1 cellular context compared by ENCODE assay signal in genomic region chr11:62025429-62026105, GRCh38.
A peak's percentile ranks its signal among the peaks of the same experiment; 100 is the strongest.
TF ChIP-seq lines count a peak whose summit lies in the region.

No MANE protein-coding gene starts in this region.

TF ChIP-seq in HepG2, 621 proteins besides CTCF, POLR2A, EP300 and RAD21 (continued from another document and continues in another):
- no peak for TF ChIP-seq ZXDC (CRISPR knock-in tag; IDR thresholded peaks at IDR 0.05)
- TF ChIP-seq ZNF367 (CRISPR knock-in tag; IDR thresholded peaks at IDR 0.05; ENCODE audit: borderline replicate concordance) = no peak
- TF ChIP-seq KDM5A (IDR thresholded peaks at IDR 0.05; ENCODE audit: borderline replicate concordance, low read length) = no peak
- no peak for TF ChIP-seq PLRG1 (conservative IDR thresholded peaks at IDR 0.05)
- no peak for TF ChIP-seq CENPT (CRISPR knock-in tag; IDR thresholded peaks at IDR 0.05; ENCODE audit: low read depth)
- TF ChIP-seq HOXD1 (CRISPR knock-in tag; IDR thresholded peaks at IDR 0.05) = no peak
- no peak for TF ChIP-seq KLF11 (CRISPR knock-in tag; IDR thresholded peaks at IDR 0.05)
- 0 out of 2 replicates have a peak, but pooled peaks have one; percentile 85 for TF ChIP-seq ZNF614 (CRISPR knock-in tag; IDR thresholded peaks at IDR 0.05; ENCODE audit: borderline replicate concordance)
- no peak for TF ChIP-seq ZBTB42 (CRISPR knock-in tag; IDR thresholded peaks at IDR 0.05)
- TF ChIP-seq, protein P1, sequence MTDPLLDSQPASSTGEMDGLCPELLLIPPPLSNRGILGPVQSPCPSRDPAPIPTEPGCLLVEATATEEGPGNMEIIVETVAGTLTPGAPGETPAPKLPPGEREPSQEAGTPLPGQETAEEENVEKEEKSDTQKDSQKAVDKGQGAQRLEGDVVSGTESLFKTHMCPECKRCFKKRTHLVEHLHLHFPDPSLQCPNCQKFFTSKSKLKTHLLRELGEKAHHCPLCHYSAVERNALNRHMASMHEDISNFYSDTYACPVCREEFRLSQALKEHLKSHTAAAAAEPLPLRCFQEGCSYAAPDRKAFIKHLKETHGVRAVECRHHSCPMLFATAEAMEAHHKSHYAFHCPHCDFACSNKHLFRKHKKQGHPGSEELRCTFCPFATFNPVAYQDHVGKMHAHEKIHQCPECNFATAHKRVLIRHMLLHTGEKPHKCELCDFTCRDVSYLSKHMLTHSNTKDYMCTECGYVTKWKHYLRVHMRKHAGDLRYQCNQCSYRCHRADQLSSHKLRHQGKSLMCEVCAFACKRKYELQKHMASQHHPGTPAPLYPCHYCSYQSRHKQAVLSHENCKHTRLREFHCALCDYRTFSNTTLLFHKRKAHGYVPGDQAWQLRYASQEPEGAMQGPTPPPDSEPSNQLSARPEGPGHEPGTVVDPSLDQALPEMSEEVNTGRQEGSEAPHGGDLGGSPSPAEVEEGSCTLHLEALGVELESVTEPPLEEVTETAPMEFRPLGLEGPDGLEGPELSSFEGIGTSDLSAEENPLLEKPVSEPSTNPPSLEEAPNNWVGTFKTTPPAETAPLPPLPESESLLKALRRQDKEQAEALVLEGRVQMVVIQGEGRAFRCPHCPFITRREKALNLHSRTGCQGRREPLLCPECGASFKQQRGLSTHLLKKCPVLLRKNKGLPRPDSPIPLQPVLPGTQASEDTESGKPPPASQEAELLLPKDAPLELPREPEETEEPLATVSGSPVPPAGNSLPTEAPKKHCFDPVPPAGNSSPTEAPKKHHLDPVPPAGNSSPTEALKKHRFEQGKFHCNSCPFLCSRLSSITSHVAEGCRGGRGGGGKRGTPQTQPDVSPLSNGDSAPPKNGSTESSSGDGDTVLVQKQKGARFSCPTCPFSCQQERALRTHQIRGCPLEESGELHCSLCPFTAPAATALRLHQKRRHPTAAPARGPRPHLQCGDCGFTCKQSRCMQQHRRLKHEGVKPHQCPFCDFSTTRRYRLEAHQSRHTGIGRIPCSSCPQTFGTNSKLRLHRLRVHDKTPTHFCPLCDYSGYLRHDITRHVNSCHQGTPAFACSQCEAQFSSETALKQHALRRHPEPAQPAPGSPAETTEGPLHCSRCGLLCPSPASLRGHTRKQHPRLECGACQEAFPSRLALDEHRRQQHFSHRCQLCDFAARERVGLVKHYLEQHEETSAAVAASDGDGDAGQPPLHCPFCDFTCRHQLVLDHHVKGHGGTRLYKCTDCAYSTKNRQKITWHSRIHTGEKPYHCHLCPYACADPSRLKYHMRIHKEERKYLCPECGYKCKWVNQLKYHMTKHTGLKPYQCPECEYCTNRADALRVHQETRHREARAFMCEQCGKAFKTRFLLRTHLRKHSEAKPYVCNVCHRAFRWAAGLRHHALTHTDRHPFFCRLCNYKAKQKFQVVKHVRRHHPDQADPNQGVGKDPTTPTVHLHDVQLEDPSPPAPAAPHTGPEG (CRISPR knock-in tag; IDR thresholded peaks at IDR 0.05) = no peak
- TF ChIP-seq RFX3 (CRISPR knock-in tag; IDR thresholded peaks at IDR 0.05) = no peak
- no peak for TF ChIP-seq AHR (CRISPR knock-in tag; IDR thresholded peaks at IDR 0.05)
- TF ChIP-seq, protein P2, sequence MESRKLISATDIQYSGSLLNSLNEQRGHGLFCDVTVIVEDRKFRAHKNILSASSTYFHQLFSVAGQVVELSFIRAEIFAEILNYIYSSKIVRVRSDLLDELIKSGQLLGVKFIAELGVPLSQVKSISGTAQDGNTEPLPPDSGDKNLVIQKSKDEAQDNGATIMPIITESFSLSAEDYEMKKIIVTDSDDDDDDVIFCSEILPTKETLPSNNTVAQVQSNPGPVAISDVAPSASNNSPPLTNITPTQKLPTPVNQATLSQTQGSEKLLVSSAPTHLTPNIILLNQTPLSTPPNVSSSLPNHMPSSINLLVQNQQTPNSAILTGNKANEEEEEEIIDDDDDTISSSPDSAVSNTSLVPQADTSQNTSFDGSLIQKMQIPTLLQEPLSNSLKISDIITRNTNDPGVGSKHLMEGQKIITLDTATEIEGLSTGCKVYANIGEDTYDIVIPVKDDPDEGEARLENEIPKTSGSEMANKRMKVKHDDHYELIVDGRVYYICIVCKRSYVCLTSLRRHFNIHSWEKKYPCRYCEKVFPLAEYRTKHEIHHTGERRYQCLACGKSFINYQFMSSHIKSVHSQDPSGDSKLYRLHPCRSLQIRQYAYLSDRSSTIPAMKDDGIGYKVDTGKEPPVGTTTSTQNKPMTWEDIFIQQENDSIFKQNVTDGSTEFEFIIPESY (CRISPR knock-in tag; IDR thresholded peaks at IDR 0.05) = peak; percentile 39; the same call in 1 of the 2 replicates
- TF ChIP-seq, protein P3, sequence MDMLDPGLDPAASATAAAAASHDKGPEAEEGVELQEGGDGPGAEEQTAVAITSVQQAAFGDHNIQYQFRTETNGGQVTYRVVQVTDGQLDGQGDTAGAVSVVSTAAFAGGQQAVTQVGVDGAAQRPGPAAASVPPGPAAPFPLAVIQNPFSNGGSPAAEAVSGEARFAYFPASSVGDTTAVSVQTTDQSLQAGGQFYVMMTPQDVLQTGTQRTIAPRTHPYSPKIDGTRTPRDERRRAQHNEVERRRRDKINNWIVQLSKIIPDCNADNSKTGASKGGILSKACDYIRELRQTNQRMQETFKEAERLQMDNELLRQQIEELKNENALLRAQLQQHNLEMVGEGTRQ (IDR thresholded peaks at IDR 0.05; ENCODE audit: low read depth, low read length) = no peak
- TF ChIP-seq, protein P3 (CRISPR knock-in tag; IDR thresholded peaks at IDR 0.05; ENCODE audit: borderline replicate concordance) = no peak
- TF ChIP-seq, protein P4, sequence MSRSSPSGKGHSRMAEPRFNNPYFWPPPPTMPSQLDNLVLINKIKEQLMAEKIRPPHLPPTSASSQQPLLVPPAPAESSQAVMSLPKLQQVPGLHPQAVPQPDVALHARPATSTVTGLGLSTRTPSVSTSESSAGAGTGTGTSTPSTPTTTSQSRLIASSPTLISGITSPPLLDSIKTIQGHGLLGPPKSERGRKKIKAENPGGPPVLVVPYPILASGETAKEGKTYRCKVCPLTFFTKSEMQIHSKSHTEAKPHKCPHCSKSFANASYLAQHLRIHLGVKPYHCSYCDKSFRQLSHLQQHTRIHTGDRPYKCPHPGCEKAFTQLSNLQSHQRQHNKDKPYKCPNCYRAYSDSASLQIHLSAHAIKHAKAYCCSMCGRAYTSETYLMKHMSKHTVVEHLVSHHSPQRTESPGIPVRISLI (CRISPR knock-in tag; IDR thresholded peaks at IDR 0.05; ENCODE audit: borderline replicate concordance) = 0 out of 2 replicates have a peak, but pooled peaks have one; percentile 13
- TF ChIP-seq ARNT2 (CRISPR knock-in tag; IDR thresholded peaks at IDR 0.05; ENCODE audit: low read depth) = no peak
- no peak for TF ChIP-seq ZNF841 (CRISPR knock-in tag; IDR thresholded peaks at IDR 0.05; ENCODE audit: borderline replicate concordance)
- TF ChIP-seq TBX3 (IDR thresholded peaks at IDR 0.05; ENCODE audit: borderline replicate concordance) = peak; percentile 82
- no peak for TF ChIP-seq SETDB1 (CRISPR knock-in tag; IDR thresholded peaks at IDR 0.05; ENCODE audit: borderline replicate concordance)
- TF ChIP-seq KDM5B (CRISPR knock-in tag; IDR thresholded peaks at IDR 0.05; ENCODE audit: borderline replicate concordance) = no peak
- TF ChIP-seq ARID4A (CRISPR knock-in tag; IDR thresholded peaks at IDR 0.05; ENCODE audit: borderline replicate concordance) = peak; percentile 67; the same call in 1 of the 2 replicates
- TF ChIP-seq TOPORS (CRISPR knock-in tag; IDR thresholded peaks at IDR 0.05) = no peak
- TF ChIP-seq SRY (CRISPR knock-in tag; IDR thresholded peaks at IDR 0.05) = no peak
- peak; percentile 91 for TF ChIP-seq HOXA3 (CRISPR knock-in tag; IDR thresholded peaks at IDR 0.05)
- no peak for TF ChIP-seq POLR2G (IDR thresholded peaks at IDR 0.05; ENCODE audit: low read depth, low read length)
- TF ChIP-seq, protein P5, sequence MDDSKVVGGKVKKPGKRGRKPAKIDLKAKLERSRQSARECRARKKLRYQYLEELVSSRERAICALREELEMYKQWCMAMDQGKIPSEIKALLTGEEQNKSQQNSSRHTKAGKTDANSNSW (CRISPR knock-in tag; IDR thresholded peaks at IDR 0.05; ENCODE audit: borderline replicate concordance) = no peak
- TF ChIP-seq, protein P6, sequence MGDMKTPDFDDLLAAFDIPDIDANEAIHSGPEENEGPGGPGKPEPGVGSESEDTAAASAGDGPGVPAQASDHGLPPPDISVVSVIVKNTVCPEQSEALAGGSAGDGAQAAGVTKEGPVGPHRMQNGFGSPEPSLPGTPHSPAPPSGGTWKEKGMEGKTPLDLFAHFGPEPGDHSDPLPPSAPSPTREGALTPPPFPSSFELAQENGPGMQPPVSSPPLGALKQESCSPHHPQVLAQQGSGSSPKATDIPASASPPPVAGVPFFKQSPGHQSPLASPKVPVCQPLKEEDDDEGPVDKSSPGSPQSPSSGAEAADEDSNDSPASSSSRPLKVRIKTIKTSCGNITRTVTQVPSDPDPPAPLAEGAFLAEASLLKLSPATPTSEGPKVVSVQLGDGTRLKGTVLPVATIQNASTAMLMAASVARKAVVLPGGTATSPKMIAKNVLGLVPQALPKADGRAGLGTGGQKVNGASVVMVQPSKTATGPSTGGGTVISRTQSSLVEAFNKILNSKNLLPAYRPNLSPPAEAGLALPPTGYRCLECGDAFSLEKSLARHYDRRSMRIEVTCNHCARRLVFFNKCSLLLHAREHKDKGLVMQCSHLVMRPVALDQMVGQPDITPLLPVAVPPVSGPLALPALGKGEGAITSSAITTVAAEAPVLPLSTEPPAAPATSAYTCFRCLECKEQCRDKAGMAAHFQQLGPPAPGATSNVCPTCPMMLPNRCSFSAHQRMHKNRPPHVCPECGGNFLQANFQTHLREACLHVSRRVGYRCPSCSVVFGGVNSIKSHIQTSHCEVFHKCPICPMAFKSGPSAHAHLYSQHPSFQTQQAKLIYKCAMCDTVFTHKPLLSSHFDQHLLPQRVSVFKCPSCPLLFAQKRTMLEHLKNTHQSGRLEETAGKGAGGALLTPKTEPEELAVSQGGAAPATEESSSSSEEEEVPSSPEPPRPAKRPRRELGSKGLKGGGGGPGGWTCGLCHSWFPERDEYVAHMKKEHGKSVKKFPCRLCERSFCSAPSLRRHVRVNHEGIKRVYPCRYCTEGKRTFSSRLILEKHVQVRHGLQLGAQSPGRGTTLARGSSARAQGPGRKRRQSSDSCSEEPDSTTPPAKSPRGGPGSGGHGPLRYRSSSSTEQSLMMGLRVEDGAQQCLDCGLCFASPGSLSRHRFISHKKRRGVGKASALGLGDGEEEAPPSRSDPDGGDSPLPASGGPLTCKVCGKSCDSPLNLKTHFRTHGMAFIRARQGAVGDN (CRISPR knock-in tag; IDR thresholded peaks at IDR 0.05) = no peak
